Comparison of ENCODE assay signal across 8 cellular contexts in genomic region chr17:21284319-21285163, GRCh38. TPM values are rescaled to one million over a fixed set of nuclear protein-coding genes. Genes with fewer than 3 reads are reported as not detected.
A peak's percentile ranks its signal among the peaks of the same experiment; 100 is the strongest.
DNase-seq lines count a peak whose midpoint lies in the region; ATAC-seq and TF ChIP-seq lines count a peak whose summit lies in the region.

TSS of gene MAP2K3 (plus strand) at chr17:21284711. CDS start at chr17:21284921, 210 bp downstream.

- H3K36me3 ChIP-seq in liver (ENCODE audit: control insufficient read depth in 4 of 4, insufficient read depth in 3 of 4, low read depth in 1 of 4, low read length in 3 of 4): no peaks in the 10 kb centered on the region

- H3K27ac ChIP-seq in liver (ENCODE audit: low read depth in 1 of 2, low read length in 2 of 2): peak within 1 kb of the TSS; percentile 89 to 96

- DNase-seq in C1 segment of cervical spinal cord (lab: John Stamatoyannopoulos, UW): peak; percentile 57 to 99 (median 96)
- peak; percentile 99 for DNase-seq in NCI-H748 treated with DMSO at 0.1 percent for 48 hours (lab: John Stamatoyannopoulos, UW)
- DNase-seq in activated CD4-positive, alpha-beta T cell treated with anti-CD3 and anti-CD28 coated beads, Interleukin-2, amount 50 U/mL, for 4 hours: peak; percentile 93 to 94
- DNase-seq in dermis microvascular lymphatic vessel endothelial cell (ENCODE audit: low read depth in 2 of 2): peak; percentile 95 to 100
- DNase-seq in stimulated activated CD4-positive, alpha-beta T cell treated with anti-CD3 and anti-CD28 coated beads, Interleukin-4, amount 100 ng/mL, for 24 hours: peak; percentile 98

- peak within 1 kb of the TSS; percentile 58 to 92 (median 82) for H3K4me3 ChIP-seq in liver (ENCODE audit: low read depth in 1 of 3, low read length in 3 of 3)

- H3K9ac ChIP-seq in liver (ENCODE audit: low read depth in 1 of 2, low read length in 2 of 2): peak within 1 kb of the TSS; percentile 32 to 97

- no peak for TF ChIP-seq CTCF in liver (IDR thresholded peaks at IDR 0.05; ENCODE audit: low read depth, low read length, missing input control)

- H3K27me3 ChIP-seq in liver (ENCODE audit: control insufficient read depth in 4 of 4, insufficient read depth in 4 of 4, low read length in 3 of 4): no peaks in the 10 kb centered on the region

- ATAC-seq in GM19372 (IDR thresholded peaks at IDR 0.05; ENCODE audit: low read depth, unreplicated experiment) (peak; percentile 70), HG03558 (IDR thresholded peaks at IDR 0.05; ENCODE audit: extremely low read depth, unreplicated experiment) (peak; percentile 44)

- TF ChIP-seq RAD21 in liver (IDR thresholded peaks at IDR 0.05): no peak

- peaks cover 19 to 41% (median 28%) of the 10 kb centered on the region in 4 donors for H3K4me1 ChIP-seq in liver (ENCODE audit: control insufficient read depth in 4 of 4, insufficient read depth in 4 of 4, low read length in 3 of 4)

- under 1% methylated on average over 88 of the region's 88 CpGs for WGBS in liver

- no peaks in the 10 kb centered on the region for H3K9me3 ChIP-seq in liver (ENCODE audit: control insufficient read depth in 4 of 4, low read length in 3 of 4)

TF ChIP-seq in liver, 16 proteins besides CTCF, POLR2A, EP300 and RAD21:
- TF ChIP-seq SP1 (IDR thresholded peaks at IDR 0.05) (peak; percentile 78), JUND (IDR thresholded peaks at IDR 0.05) (peak in 1 of 2 donors; percentile 17), REST (IDR thresholded peaks at IDR 0.05) (peak; percentile 44), FOXA1 (IDR thresholded peaks at IDR 0.05) (peak; percentile 33), EGR1 (IDR thresholded peaks at IDR 0.05; ENCODE audit: low read depth in 2 of 2) (no peak), ZBTB33 (IDR thresholded peaks at IDR 0.05) (no peak), GABPA (IDR thresholded peaks at IDR 0.05 in 1 of 2, conservative IDR thresholded peaks at IDR 0.05 in 1 of 2) (peak in 1 of 2 donors; percentile 27), NR2F2 (IDR thresholded peaks at IDR 0.05) (no peak), RXRA (IDR thresholded peaks at IDR 0.05) (no peak), FOXA2 (IDR thresholded peaks at IDR 0.05) (no peak), TAF1 (conservative IDR thresholded peaks at IDR 0.05) (peak; percentile 88), HNF4A (conservative IDR thresholded peaks at IDR 0.05) (no peak), MAX (IDR thresholded peaks at IDR 0.05) (peak; percentile 10), YY1 (IDR thresholded peaks at IDR 0.05) (peak; percentile 29), ATF3 (IDR thresholded peaks at IDR 0.05) (no peak), HNF4G (IDR thresholded peaks at IDR 0.05) (no peak)

RNA-seq across cellular contexts. Expression of gene MAP2K3, which starts in this region (rescaled TPM):
- total RNA-seq in dermis microvascular lymphatic vessel endothelial cell (14.2 and 20.4 TPM in 2 replicates), liver (10 to 100 TPM; 21.6 to 88.4 TPM)
- polyA plus RNA-seq in liver: 10 to 100 TPM; 30.0 to 31.0 TPM

Comparison
In these comparisons a context has a peak if more than half of its experiments do, and no peak if none do; other contexts are left out.
1. Peak in every context shown above with its lines: DNase-seq, ATAC-seq, H3K4me3 ChIP-seq and H3K27ac ChIP-seq.